8 cellular contexts compared by ENCODE assay signal in the genomic region with DNA sequence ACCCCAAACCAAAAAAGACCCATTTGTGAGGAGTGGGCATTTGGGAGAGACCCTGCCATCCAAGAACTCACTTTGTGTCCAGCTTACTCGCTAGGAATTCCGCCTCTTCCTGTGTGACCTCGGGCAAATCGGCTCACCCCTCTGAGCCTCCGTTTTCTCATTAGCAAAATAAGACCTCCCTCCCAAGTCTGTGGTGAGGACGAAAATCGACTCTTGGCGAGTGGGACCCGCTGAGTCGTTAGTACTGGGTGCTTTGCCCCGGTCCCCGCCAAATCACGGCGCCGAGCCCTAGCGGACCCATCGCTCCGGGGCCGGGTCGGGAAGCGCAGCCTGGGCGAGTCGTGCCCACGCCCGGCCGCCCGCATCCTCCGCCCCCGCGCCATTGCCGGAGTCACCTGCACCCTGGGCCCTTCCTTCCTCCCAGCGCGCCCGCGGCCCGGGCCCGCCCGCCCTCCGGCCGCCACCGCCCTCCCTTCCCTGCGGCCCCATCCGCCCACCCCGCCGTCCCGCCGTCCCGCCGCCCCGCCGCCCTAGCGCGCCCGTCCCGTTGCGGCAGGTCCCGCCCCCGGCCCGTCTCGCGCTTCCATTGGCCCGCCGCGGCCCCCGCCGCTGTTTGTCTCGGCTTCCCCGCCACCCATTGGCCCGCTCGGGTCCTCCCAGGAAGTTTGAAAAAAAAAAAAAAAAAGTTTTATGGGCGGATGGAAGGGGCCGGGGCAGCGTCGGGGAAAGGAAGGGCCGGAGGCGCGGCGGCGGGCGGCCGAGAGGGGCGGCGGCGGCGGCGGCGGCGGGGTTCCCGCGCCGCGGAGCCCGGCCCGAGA. TPM values are rescaled to one million over a fixed set of nuclear protein-coding genes. Genes with fewer than 3 reads are reported as not detected.
DNase-seq lines count a peak whose midpoint lies in the region; ATAC-seq and TF ChIP-seq lines count a peak whose summit lies in the region.

No MANE protein-coding gene starts in this region.

- H2AK5ac ChIP-seq in H9 (ENCODE audit: insufficient read length, low read length) = no peak overlapping the region

- in situ Hi-C loops in transverse colon (cut with MboI; ENCODE audit: low pct_ligation_motif_present in 1 of 4, low pct_unique_long_range_greater_than_20kb in 1 of 4, low sequenced_read_pairs in 3 of 4) = no loop called here

- no peak overlapping the region for H3K14ac ChIP-seq in H9 (ENCODE audit: insufficient read depth, low read length)

- no peak overlapping the region for H2AFZ ChIP-seq in H9 (ENCODE audit: low read length)

- ATAC-seq in left cardiac atrium = peak; percentile 70 to 86

- peak overlapping the region; percentile 75 to 81 for H3K4me3 Mint-ChIP-seq in H9
- peak overlapping the region; percentile 84 for H3K4me3 Mint-ChIP-seq in T-helper 1 cell treated with Interleukin-12 subunit alpha and Interleukin-12 subunit beta and Interleukin-4 antibody, amounts not matched to agents 30 μg/mL and 1 μg/mL, for 36 hours

- no peak overlapping the region for H2BK12ac ChIP-seq in H9 (ENCODE audit: insufficient read length, low read depth, low read length)

- no CpG with 5 or more reads among the region's 94 CpGs for WGBS in H9 (ENCODE audit: extremely low coverage, insufficient read length, low lambda C conversion rate)
- 0% methylated on average over 50 of the region's 94 CpGs; no CpG with 5 or more reads in 1 of the 2 donors for WGBS in transverse colon (ENCODE audit: low coverage in 1 of 2), 2 donors

- H3K56ac ChIP-seq in H9 (ENCODE audit: insufficient read length, low read depth, low read length) = no peak overlapping the region

- H2BK15ac ChIP-seq in H9 (ENCODE audit: low read depth, low read length) = no peak overlapping the region

- H3K4me1 Mint-ChIP-seq in H9 = peaks cover 22 to 35% of the 10 kb centered on the region in 2 experiments
- peaks cover 19% of the 10 kb centered on the region for H3K4me1 Mint-ChIP-seq in T-helper 1 cell treated with Interleukin-12 subunit alpha and Interleukin-12 subunit beta and Interleukin-4 antibody, amounts not matched to agents 30 μg/mL and 1 μg/mL, for 36 hours (ENCODE audit: low read depth)

- H3K9me3 ChIP-seq in H9 (ENCODE audit: control insufficient read depth, low read depth, low read length) (no peaks in the 10 kb centered on the region), transverse colon (no peaks in the 10 kb centered on the region)

- no peak overlapping the region for H3K23ac ChIP-seq in H9 (ENCODE audit: insufficient read length, low read depth, low read length)

- intact Hi-C loops in left cardiac atrium (cut with DNase I) = no loop called here
- intact Hi-C loops in posterior vena cava (cut with DNase I) = no loop called here
- intact Hi-C loops in transverse colon (cut with DNase I; ENCODE audit: low total_unique reads) = no loop called here

- no peak overlapping the region for H3K27ac ChIP-seq in H9 (ENCODE audit: insufficient read length, low read depth, low read length)
- peak overlapping the region; percentile 92 to 98 (median 96) for H3K27ac ChIP-seq in transverse colon

- no peak overlapping the region for H2BK120ac ChIP-seq in H9 (ENCODE audit: low read depth, low read length, poor library complexity, severe bottlenecking)

- no peaks in the 10 kb centered on the region for H3K79me2 ChIP-seq in H9 (ENCODE audit: insufficient read depth, low read length)

- no peak overlapping the region for H2BK20ac ChIP-seq in H9 (ENCODE audit: low read depth, low read length, poor library complexity, severe bottlenecking)

- no peaks in the 10 kb centered on the region for H3K79me1 ChIP-seq in H9 (ENCODE audit: insufficient read depth, low read depth, low read length, poor library complexity, severe bottlenecking)

- H3K4me2 ChIP-seq in H9 (ENCODE audit: insufficient read depth, insufficient read length, low read length) = peak overlapping the region; percentile 69

- H3K4ac ChIP-seq in H9 (ENCODE audit: low read depth, low read length) = no peak overlapping the region

- peak overlapping the region; percentile 74 to 96 (median 90) for H3K4me3 ChIP-seq in transverse colon

- peaks cover 6% of the 10 kb centered on the region; the same call in 1 of the 2 replicates for H3K27me3 ChIP-seq in H9 (ENCODE audit: insufficient read depth, low read length)
- H3K27me3 ChIP-seq in transverse colon = no peaks in the 10 kb centered on the region

- DNase-seq in Daoy (ENCODE audit: low read depth) (peak; percentile 94), H9 (peak; percentile 90), NAMALWA (ENCODE audit: low spot score) (peak; percentile 88), amniotic epithelial cell (ENCODE audit: low read depth) (peak; percentile 76), left cardiac atrium (peak; percentile 94), posterior vena cava (ENCODE audit: low spot score) (peak; percentile 97), transverse colon (peak; percentile 95)

- no peak overlapping the region for H4K8ac ChIP-seq in H9 (replicated peaks; ENCODE audit: insufficient read length, low read depth, low read length)

- H4K5ac ChIP-seq in H9 (ENCODE audit: insufficient read length, low read depth, low read length) = no peak overlapping the region

- no peak overlapping the region for H2BK5ac ChIP-seq in H9 (ENCODE audit: insufficient read length, low read length)

- peak; percentile 28 for TF ChIP-seq POLR2A in transverse colon (IDR thresholded peaks at IDR 0.05)

- peaks cover 27% of the 10 kb centered on the region for H3K27me3 Mint-ChIP-seq in H9 (ENCODE audit: low read depth)
- H3K27me3 Mint-ChIP-seq in T-helper 1 cell treated with Interleukin-12 subunit alpha and Interleukin-12 subunit beta and Interleukin-4 antibody, amounts not matched to agents 30 μg/mL and 1 μg/mL, for 36 hours (ENCODE audit: low read depth) = no peaks in the 10 kb centered on the region

- H3K36me3 Mint-ChIP-seq in H9 (ENCODE audit: insufficient read depth in 1 of 3, low read depth in 3 of 3) = peaks cover 3 to 21% (median 19%) of the 10 kb centered on the region in 3 experiments; a peak in 5 of 7 replicates
- peaks cover 2% of the 10 kb centered on the region for H3K36me3 Mint-ChIP-seq in T-helper 1 cell treated with Interleukin-12 subunit alpha and Interleukin-12 subunit beta and Interleukin-4 antibody, amounts not matched to agents 30 μg/mL and 1 μg/mL, for 36 hours (ENCODE audit: low read depth)

- no peak for TF ChIP-seq CTCF in H9 (conservative IDR thresholded peaks at IDR 0.05)
- no peak for TF ChIP-seq CTCF in transverse colon (IDR thresholded peaks at IDR 0.05)

- TF ChIP-seq EP300 in transverse colon (IDR thresholded peaks at IDR 0.05; ENCODE audit: low read depth) = no peak

- H3K18ac ChIP-seq in H9 (ENCODE audit: insufficient read length, low read depth, low read length) = no peak overlapping the region

- H3K23me2 ChIP-seq in H9 (ENCODE audit: insufficient read length, low read depth, low read length, poor library complexity, severe bottlenecking) = peaks cover 8% of the 10 kb centered on the region

- no peak overlapping the region for H4K91ac ChIP-seq in H9 (ENCODE audit: insufficient read length, low read depth, low read length)

- H3K9ac ChIP-seq in H9 (ENCODE audit: extremely low read depth, insufficient read length, low read length) = peak overlapping the region; percentile 60

- H3K4me1 ChIP-seq in H9 (ENCODE audit: insufficient read depth, low read length) = no peaks in the 10 kb centered on the region
- peaks cover 39 to 75% (median 57%) of the 10 kb centered on the region in 4 donors for H3K4me1 ChIP-seq in transverse colon

- H3K9me3 Mint-ChIP-seq in H9 = no peaks in the 10 kb centered on the region
- H3K9me3 Mint-ChIP-seq in T-helper 1 cell treated with Interleukin-12 subunit alpha and Interleukin-12 subunit beta and Interleukin-4 antibody, amounts not matched to agents 30 μg/mL and 1 μg/mL, for 36 hours = no peaks in the 10 kb centered on the region

- H4K20me1 ChIP-seq in H9 (ENCODE audit: control insufficient read depth, insufficient read depth, insufficient read length) = no peaks in the 10 kb centered on the region

- H3K36me3 ChIP-seq in transverse colon = no peaks in the 10 kb centered on the region

- peak overlapping the region; percentile 13 to 65 (median 26); a peak in 4 of 7 replicates for H3K27ac Mint-ChIP-seq in H9
- peak overlapping the region; percentile 79 for H3K27ac Mint-ChIP-seq in T-helper 1 cell treated with Interleukin-12 subunit alpha and Interleukin-12 subunit beta and Interleukin-4 antibody, amounts not matched to agents 30 μg/mL and 1 μg/mL, for 36 hours

- no peak overlapping the region for H3T11ph ChIP-seq in H9 (ENCODE audit: low read length)

RNA-seq across cellular contexts. Expression of gene TRIOBP, which starts 48.9 kb away (rescaled TPM):
- total RNA-seq in Daoy (2014; rRNA removed; shearing (Covaris generic)) = 42.9 and 45.3 TPM in 2 replicates
- total RNA-seq in H9 (2021) (50.8 and 52.7 TPM in 2 replicates), left cardiac atrium (100 to 1,000 TPM in 1 of 2 donors, 10 to 100 TPM in 1; 83.5 to 118 TPM), posterior vena cava (10 to 100 TPM; 93.8 to 95.8 TPM), transverse colon (100 to 1,000 TPM; 121 to 265 (median 129) TPM)

RNA-seq across cellular contexts. Expression of gene NOL12, which starts 59.6 kb away (rescaled TPM):
- 71.4 and 92.3 TPM in 2 replicates for total RNA-seq in Daoy (2014; rRNA removed; shearing (Covaris generic))
- 30.4 and 35.4 TPM in 2 replicates for total RNA-seq in H9 (2021)
- 10 to 100 TPM; 13.7 TPM for total RNA-seq in left cardiac atrium
- 10 to 100 TPM; 12.0 to 13.8 TPM for total RNA-seq in posterior vena cava
- 100 to 1,000 TPM in 1 of 4 donors, 10 to 100 TPM in 3; 44.1 to 143 (median 57.2) TPM for total RNA-seq in transverse colon
